In the genomic region with DNA sequence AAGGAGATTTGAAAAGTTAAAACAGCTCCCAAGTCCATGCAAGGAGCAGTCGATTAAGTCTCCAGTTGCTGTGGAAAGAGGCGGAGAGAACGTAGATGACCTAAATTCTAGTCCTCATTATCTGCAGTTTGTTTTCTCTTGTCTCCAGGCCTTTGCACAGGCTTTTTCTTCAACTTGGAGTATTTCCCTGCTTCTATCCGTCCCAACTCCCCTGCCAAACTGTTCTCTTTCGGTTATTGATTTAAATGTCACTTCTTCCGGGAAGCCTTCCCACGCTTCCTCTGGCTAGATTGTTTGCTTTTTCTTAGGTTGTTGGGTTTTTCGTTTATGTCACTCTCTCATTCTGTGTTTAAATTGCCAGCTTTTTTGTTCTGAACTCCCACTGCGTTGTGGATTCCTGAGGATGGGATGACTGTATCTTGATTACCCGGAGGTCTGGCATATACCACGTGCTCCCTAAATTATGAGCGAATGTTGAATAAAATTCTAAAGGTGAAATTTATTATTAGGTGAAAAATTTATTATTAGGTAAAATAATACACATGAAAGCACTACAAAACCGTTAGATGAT, we compare ENCODE assay signal across 8 cellular contexts.
DNase-seq lines count a peak whose midpoint lies in the region; ATAC-seq and TF ChIP-seq lines count a peak whose summit lies in the region.

No MANE protein-coding gene starts in this region.

- no peaks in the 10 kb centered on the region; the same call in 1 of the 2 replicates for H4K20me1 ChIP-seq in BLaER1

- peak; percentile 10 for ATAC-seq in GM19467 (IDR thresholded peaks at IDR 0.05; ENCODE audit: unreplicated experiment)
- no peak for ATAC-seq in activated naive CD8-positive, alpha-beta T cell treated with anti-CD3 and anti-CD28 coated beads, Interleukin-2, amount 50 U/mL, for 24 hours

- H3K36me3 ChIP-seq in BLaER1 (peaks cover 24% of the 10 kb centered on the region; the same call in 1 of the 2 replicates), HUES48 (ENCODE audit: control insufficient read depth, insufficient read depth, low read length) (peaks cover 25% of the 10 kb centered on the region)

- peaks cover 17% of the 10 kb centered on the region for H3K36me3 Mint-ChIP-seq in activated naive CD8-positive, alpha-beta T cell treated with anti-CD3 and anti-CD28 coated beads, Interleukin-2, amount 50 U/mL, for 24 hours (ENCODE audit: low read depth)

- no peak for TF ChIP-seq CTCF in GM10266 (IDR thresholded peaks at IDR 0.05; ENCODE audit: control insufficient read depth, insufficient read depth, low read depth, missing control alignments)

- H3K4me1 ChIP-seq in BLaER1: peaks cover 32% of the 10 kb centered on the region
- H3K4me1 ChIP-seq in HUES48 (ENCODE audit: control insufficient read depth, insufficient read depth, low read length): peaks cover 23% of the 10 kb centered on the region

- H3K4me3 ChIP-seq in BLaER1 (peak overlapping the region; percentile 72), HUES48 (ENCODE audit: low read depth, low read length) (peak overlapping the region; percentile 96), iPS-18c (ENCODE audit: insufficient read depth, low read depth, low read length) (peak overlapping the region; percentile 82)

- H3K27me3 Mint-ChIP-seq in activated naive CD8-positive, alpha-beta T cell treated with anti-CD3 and anti-CD28 coated beads, Interleukin-2, amount 50 U/mL, for 24 hours: no peaks in the 10 kb centered on the region

- no peaks in the 10 kb centered on the region for H3K9me3 ChIP-seq in BLaER1
- H3K9me3 ChIP-seq in HUES48 (ENCODE audit: control insufficient read depth, insufficient read depth, low read length): no peaks in the 10 kb centered on the region
- no peaks in the 10 kb centered on the region for H3K9me3 ChIP-seq in iPS-18c (ENCODE audit: control insufficient read depth, insufficient read depth, low read length)

- H3K27ac Mint-ChIP-seq in activated naive CD8-positive, alpha-beta T cell treated with anti-CD3 and anti-CD28 coated beads, Interleukin-2, amount 50 U/mL, for 24 hours: peak overlapping the region; percentile 90

- peaks cover 33% of the 10 kb centered on the region for H3K4me1 Mint-ChIP-seq in activated naive CD8-positive, alpha-beta T cell treated with anti-CD3 and anti-CD28 coated beads, Interleukin-2, amount 50 U/mL, for 24 hours

- DNase-seq in activated naive CD8-positive, alpha-beta T cell treated with anti-CD3 and anti-CD28 coated beads, Interleukin-2, amount 50 U/mL, for 24 hours: peak; percentile 13
- peak; percentile 19 to 44 for DNase-seq in stimulated activated CD4-positive, alpha-beta T cell treated with anti-CD3 and anti-CD28 coated beads, Interleukin-4, amount 100 ng/mL, for 4 hours
- no peak for DNase-seq in GM10266 (ENCODE audit: extremely low spot score)
- DNase-seq in NCI-H774 (lab: John Stamatoyannopoulos, UW): no peak

- peak overlapping the region; percentile 85 for H3K4me2 ChIP-seq in BLaER1

- H3K9ac ChIP-seq in BLaER1: peak overlapping the region; percentile 72
- H3K9ac ChIP-seq in HUES48 (ENCODE audit: low read depth, low read length): peak overlapping the region; percentile 81

- H3K4me3 Mint-ChIP-seq in activated naive CD8-positive, alpha-beta T cell treated with anti-CD3 and anti-CD28 coated beads, Interleukin-2, amount 50 U/mL, for 24 hours: peak overlapping the region; percentile 96

- H3K9me3 Mint-ChIP-seq in activated naive CD8-positive, alpha-beta T cell treated with anti-CD3 and anti-CD28 coated beads, Interleukin-2, amount 50 U/mL, for 24 hours: no peaks in the 10 kb centered on the region

- no peaks in the 10 kb centered on the region for H3K27me3 ChIP-seq in BLaER1
- H3K27me3 ChIP-seq in HUES48 (ENCODE audit: control insufficient read depth, insufficient read depth, low read length): no peaks in the 10 kb centered on the region

- peak overlapping the region; percentile 33 for H3K27ac ChIP-seq in BLaER1
- peak overlapping the region; percentile 79 for H3K27ac ChIP-seq in HUES48 (ENCODE audit: low read depth, low read length)

Comparison
In these comparisons a context has a peak if more than half of its experiments do, and no peak if none do; other contexts are left out.
1. DNase-seq: peak in activated naive CD8-positive, alpha-beta T cell treated with anti-CD3 and anti-CD28 coated beads, Interleukin-2, amount 50 U/mL, for 24 hours (single experiment) and stimulated activated CD4-positive, alpha-beta T cell treated with anti-CD3 and anti-CD28 coated beads, Interleukin-4, amount 100 ng/mL, for 4 hours (2 of 2); none in GM10266 (single experiment) and NCI-H774 (single experiment).
2. Peak in every context shown above with its lines, with median percentiles within 50 percentile points of each other: H3K4me3 ChIP-seq.